17 cellular contexts compared by ENCODE assay signal in genomic region chr2:207490441-207490840, GRCh38. TPM values are rescaled to one million over a fixed set of nuclear protein-coding genes. Genes with fewer than 3 reads are reported as not detected.
DNase-seq lines count a peak whose midpoint lies in the region; ATAC-seq and TF ChIP-seq lines count a peak whose summit lies in the region.
"Had no signal": no experiment of that assay in that cellular context is flagged by ENCODE, and none has a peak within 500 bp of the region (broad histone marks: within the 10 kb centered on the region; RNA-seq: fewer than 3 reads in every experiment).

No MANE protein-coding gene starts in this region.

- H3K9me3 ChIP-seq in heart right ventricle, result no peaks in the 10 kb centered on the region
- H3K9me3 ChIP-seq in smooth muscle cell (replicated peaks; ENCODE audit: low read depth), result no peaks in the 10 kb centered on the region
- H3K9me3 ChIP-seq: BE2C had no signal

- H3F3A ChIP-seq in smooth muscle cell (ENCODE audit: low read depth), result peaks cover 16% of the 10 kb centered on the region

- H3K27ac ChIP-seq in heart right ventricle, result peak overlapping the region in 6 of 10 donors; percentile 53 to 86 (median 70)
- no peak overlapping the region for H3K27ac ChIP-seq in smooth muscle cell (ENCODE audit: low read depth)
- H3K27ac ChIP-seq: C4-2B had no signal

- H3K4me2 ChIP-seq in smooth muscle cell, result peak overlapping the region; percentile 31
- H3K4me2 ChIP-seq: GM23338 had no signal

- 75 to 85% methylated on average over 3 of the region's 3 CpGs for WGBS in heart right ventricle, 2 donors
- WGBS in smooth muscle cell (ENCODE audit: low lambda C conversion rate), result 57% methylated on average over 3 of the region's 3 CpGs

- no peaks in the 10 kb centered on the region for H3K36me3 ChIP-seq in heart right ventricle
- no peaks in the 10 kb centered on the region for H3K36me3 ChIP-seq in smooth muscle cell (ENCODE audit: low read depth)
- H3K36me3 ChIP-seq: BE2C had no signal

- no peaks in the 10 kb centered on the region for H4K20me1 ChIP-seq in smooth muscle cell (ENCODE audit: low read depth)

- H3K4me3 ChIP-seq in heart right ventricle, result no peak overlapping the region
- no peak overlapping the region for H3K4me3 ChIP-seq in epithelial cell of esophagus (ENCODE audit: low read length)
- no peak overlapping the region for H3K4me3 ChIP-seq in smooth muscle cell
- H3K4me3 ChIP-seq: GM23338 had no signal

- intact Hi-C loops in heart right ventricle (cut with DNase I), result no loop called here
- intact Hi-C loops in left ventricle myocardium superior (cut with micrococcal nuclease), result no loop called here

- TF ChIP-seq CTCF in heart right ventricle (IDR thresholded peaks at IDR 0.05) (no peak), epithelial cell of esophagus (IDR thresholded peaks at IDR 0.05; ENCODE audit: insufficient read depth, low read depth, low read length, missing control alignments) (no peak), smooth muscle cell (IDR thresholded peaks at IDR 0.05; ENCODE audit: borderline replicate concordance, insufficient read depth, poor library complexity, severe bottlenecking) (no peak)

- no peaks in the 10 kb centered on the region for H3K27me3 ChIP-seq in heart right ventricle
- H3K27me3 ChIP-seq in smooth muscle cell (ENCODE audit: low read depth), result peaks cover 30% of the 10 kb centered on the region
- H3K27me3 ChIP-seq: BE2C had no signal

- no peak for DNase-seq in heart right ventricle
- DNase-seq in left ventricle myocardium superior, result no peak
- DNase-seq in EH (ENCODE audit: low read depth), result peak; percentile 72
- DNase-seq in epithelial cell of esophagus (ENCODE audit: low read depth), result peak; percentile 46
- DNase-seq in smooth muscle cell (lab: John Stamatoyannopoulos, UW; ENCODE audit: unreplicated experiment), result no peak
- DNase-seq in inferior parietal cortex (ENCODE audit: extremely low spot score), result no peak
- DNase-seq: 8988T; CD8-positive, alpha-beta T cell; COR-L47; DMS153; DMS79 treated with DMSO at 0.1 percent for 48 hours; GDM1; H7 had no signal

- H2AFZ ChIP-seq in smooth muscle cell (ENCODE audit: low read depth), result no peak overlapping the region
- H2AFZ ChIP-seq: GM23338 had no signal

- no peak overlapping the region for H3K9ac ChIP-seq in smooth muscle cell (ENCODE audit: low read depth)

- H3K79me2 ChIP-seq in smooth muscle cell (ENCODE audit: low read depth), result no peaks in the 10 kb centered on the region

- ATAC-seq in heart right ventricle (no peak), left ventricle myocardium superior (no peak), GM19351 (IDR thresholded peaks at IDR 0.05; ENCODE audit: unreplicated experiment) (no peak)
- ATAC-seq: CD8-positive, alpha-beta T cell; GM23338 had no signal

- H3K4me1 ChIP-seq in heart right ventricle, result peaks cover 0 to 26% (median 3%) of the 10 kb centered on the region in 9 donors
- no peaks in the 10 kb centered on the region for H3K4me1 ChIP-seq in smooth muscle cell (ENCODE audit: low read depth)

RNA-seq across cellular contexts. Expression of gene CREB1, which starts 39.3 kb away (rescaled TPM):
- total RNA-seq in heart right ventricle (10 to 100 TPM; 36.8 to 62.2 (median 45.7) TPM), left ventricle myocardium superior (51.0 TPM), smooth muscle cell (41.1 and 67.6 TPM in 2 replicates)
- polyA plus RNA-seq in heart right ventricle (1 to 10 TPM; 4.6 to 5.5 TPM), smooth muscle cell (19.0 and 23.8 TPM in 2 replicates)

Comparison
In these comparisons a context has a peak if more than half of its experiments do, and no peak if none do; other contexts are left out.
1. DNase-seq: peak in EH (single experiment) and epithelial cell of esophagus (single experiment); none in heart right ventricle (0 of 2), left ventricle myocardium superior (single experiment), smooth muscle cell (single experiment) and inferior parietal cortex (single experiment).